In genomic region chr6:5746392-5747140, GRCh38 we compare ENCODE assay signal across 12 cellular contexts.
DNase-seq lines count a peak whose midpoint lies in the region; ATAC-seq and TF ChIP-seq lines count a peak whose summit lies in the region.
"Had no signal": no experiment of that assay in that cellular context is flagged by ENCODE, and none has a peak within 500 bp of the region (broad histone marks: within the 10 kb centered on the region; RNA-seq: fewer than 3 reads in every experiment).

No MANE protein-coding gene starts in this region.

- POLR2A ChIA-PET in HEK293T (lab: Yijun Ruan, JAX): no interaction called here

- H3K9me3 ChIP-seq in BE2C: no peaks in the 10 kb centered on the region
- H3K9me3 ChIP-seq: uterus had no signal

- CTCF ChIA-PET in HEK293T (lab: Yijun Ruan, JAX): no interaction called here

- H3K27me3 ChIP-seq in BE2C: no peaks in the 10 kb centered on the region
- H3K27me3 ChIP-seq: uterus had no signal

- peaks cover 37% of the 10 kb centered on the region for H3K4me1 ChIP-seq in BE2C
- H3K4me1 ChIP-seq: uterus had no signal

- H3K4me3 ChIP-seq in BE2C (ENCODE audit: low read depth, low read length): no peak overlapping the region
- H3K4me3 ChIP-seq: uterus had no signal

- peak; percentile 71 for TF ChIP-seq CTCF in BE2C (IDR thresholded peaks at IDR 0.05; ENCODE audit: low read depth, low read length)
- TF ChIP-seq CTCF in VCaP (conservative IDR thresholded peaks at IDR 0.05): peak; percentile 36

- H3K36me3 ChIP-seq in BE2C: no peaks in the 10 kb centered on the region
- H3K36me3 ChIP-seq: uterus had no signal

- no peak for ATAC-seq in HG03439 (IDR thresholded peaks at IDR 0.05; ENCODE audit: unreplicated experiment)
- ATAC-seq in GM19467 (IDR thresholded peaks at IDR 0.05; ENCODE audit: unreplicated experiment): no peak

- DNase-seq in BE2C: peak; percentile 53
- DNase-seq in HEK293T (ENCODE audit: extremely low spot score): peak; percentile 23
- DNase-seq in iPS DF 19.7 (ENCODE audit: low read depth, low spot score): peak; percentile 30
- no peak for DNase-seq in CD1c-positive myeloid dendritic cell (ENCODE audit: extremely low spot score)
- no peak for DNase-seq in stimulated activated CD4-positive, alpha-beta T cell treated with anti-CD3 and anti-CD28 coated beads, Interleukin-2, amount 100 ng/mL, for 24 hours
- DNase-seq: activated T-cell treated with anti-CD3 and anti-CD28 coated beads, Interleukin-2, amount 50 U/mL, for 1 hour; GOT3; NCI-H1048; uterus had no signal

- H3K27ac ChIP-seq in VCaP: no peak overlapping the region
- H3K27ac ChIP-seq: uterus had no signal

TF ChIP-seq in HEK293T, 16 proteins besides CTCF, POLR2A, EP300 and RAD21:
- TF ChIP-seq FOXM1 (IDR thresholded peaks at IDR 0.05; ENCODE audit: borderline replicate concordance) (no peak), LEF1 (IDR thresholded peaks at IDR 0.05; ENCODE audit: borderline replicate concordance) (no peak), SUZ12 (IDR thresholded peaks at IDR 0.05) (no peak), FOXK2 (IDR thresholded peaks at IDR 0.05) (no peak), PKNOX1 (IDR thresholded peaks at IDR 0.05) (no peak), HDGF (IDR thresholded peaks at IDR 0.05; ENCODE audit: borderline replicate concordance) (no peak), FOXA1 (IDR thresholded peaks at IDR 0.05) (no peak), L3MBTL2 (conservative IDR thresholded peaks at IDR 0.05) (no peak), BHLHE40 (IDR thresholded peaks at IDR 0.05; ENCODE audit: borderline replicate concordance) (no peak)

Comparison
In these comparisons a context has a peak if more than half of its experiments do, and no peak if none do; other contexts are left out.
1. DNase-seq: peak in BE2C (single experiment), HEK293T (single experiment) and iPS DF 19.7 (single experiment); none in CD1c-positive myeloid dendritic cell (single experiment) and stimulated activated CD4-positive, alpha-beta T cell treated with anti-CD3 and anti-CD28 coated beads, Interleukin-2, amount 100 ng/mL, for 24 hours (0 of 2).